Comparison of ENCODE assay signal across 8 cellular contexts in genomic region chr7:92588561-92588960, GRCh38. TPM values are rescaled to one million over a fixed set of nuclear protein-coding genes. Genes with fewer than 3 reads are reported as not detected.
DNase-seq lines count a peak whose midpoint lies in the region; ATAC-seq and TF ChIP-seq lines count a peak whose summit lies in the region.

No MANE protein-coding gene starts in this region.

- H3K9ac ChIP-seq in PC-3 (ENCODE audit: low read length) = peak overlapping the region; percentile 98

- H3K36me3 ChIP-seq in GM23338 (ENCODE audit: insufficient read depth) (no peaks in the 10 kb centered on the region), PC-3 (ENCODE audit: low read depth, low read length) (peaks cover 14% of the 10 kb centered on the region)

- peaks cover 17% of the 10 kb centered on the region for H4K20me1 ChIP-seq in GM23338 (replicated peaks; ENCODE audit: insufficient read depth)
- peaks cover 57% of the 10 kb centered on the region for H4K20me1 ChIP-seq in PC-3 (ENCODE audit: low read length)

- H2AFZ ChIP-seq in GM23338 = no peak overlapping the region
- H2AFZ ChIP-seq in PC-3 (ENCODE audit: low read length) = no peak overlapping the region

- H3K79me2 ChIP-seq in GM23338 (replicated peaks; ENCODE audit: insufficient read depth) (peaks cover 62% of the 10 kb centered on the region), PC-3 (ENCODE audit: low read length) (peaks cover 66% of the 10 kb centered on the region)

- intact Hi-C loops in PC-3 (cut with micrococcal nuclease) = no loop called here
- intact Hi-C loops in dendritic cell treated with granulocyte-macrophage colony-stimulating factor and Interleukin-4, amounts not matched to agents 40 ng/mL and 50 ng/mL, for 4 days (cut with micrococcal nuclease) = loop anchor here (5.0 kb wide), 1 partner anchor 341 kb away; the partner anchor contains the start of genes ANKIB1 and KRIT1
- intact Hi-C loops in left ventricle myocardium superior (cut with micrococcal nuclease) = no loop called here

- ATAC-seq in GM23338 (no peak), PC-3 (no peak), GM19035 (IDR thresholded peaks at IDR 0.05; ENCODE audit: unreplicated experiment) (no peak), GM19023 (IDR thresholded peaks at IDR 0.05; ENCODE audit: unreplicated experiment) (no peak), left ventricle myocardium superior (no peak)

- no peaks in the 10 kb centered on the region for H3K9me3 ChIP-seq in PC-3 (ENCODE audit: low read length)

- peaks cover 15% of the 10 kb centered on the region for H3K36me3 Mint-ChIP-seq in GM23338 (ENCODE audit: low read depth)
- peaks cover 16% of the 10 kb centered on the region for H3K36me3 Mint-ChIP-seq in dendritic cell treated with granulocyte-macrophage colony-stimulating factor and Interleukin-4, amounts not matched to agents 40 ng/mL and 50 ng/mL, for 4 days (ENCODE audit: low read depth)
- no peaks in the 10 kb centered on the region for H3K36me3 Mint-ChIP-seq in progenitor cell of endocrine pancreas (ENCODE audit: insufficient read depth)

- H3K4me3 ChIP-seq in GM23338 = peak overlapping the region; percentile 94
- peak overlapping the region; percentile 98 for H3K4me3 ChIP-seq in PC-3 (ENCODE audit: low read length)

- BruUV-seq in PC-3 (replicated peaks; lab: Mats Ljungman, UMichigan) = no TSS peak

- H3K4me1 Mint-ChIP-seq in GM23338 (peaks cover 13% of the 10 kb centered on the region), progenitor cell of endocrine pancreas (ENCODE audit: low read depth) (peaks cover 14% of the 10 kb centered on the region)
- peaks cover 29% of the 10 kb centered on the region for H3K4me1 Mint-ChIP-seq in dendritic cell treated with granulocyte-macrophage colony-stimulating factor and Interleukin-4, amounts not matched to agents 40 ng/mL and 50 ng/mL, for 4 days (ENCODE audit: low read depth)

- H3K4me2 ChIP-seq in GM23338 (peak overlapping the region; percentile 94), PC-3 (ENCODE audit: low read length) (peak overlapping the region; percentile 89)

- no peaks in the 10 kb centered on the region; the same call in 1 of the 2 replicates for H3F3A ChIP-seq in GM23338 (replicated peaks; ENCODE audit: low read depth)
- no peaks in the 10 kb centered on the region for H3F3A ChIP-seq in PC-3 (ENCODE audit: low read length, unreplicated experiment)

- CTCF ChIA-PET in PC-3 (lab: Charles Lee) = interaction anchor here (1.0 kb wide), 1 partner anchor 22 kb away, joined by 3 read pairs; no protein-coding TSS in a partner anchor

- H3K27me3 ChIP-seq in GM23338 (ENCODE audit: insufficient read depth) (peaks cover 23% of the 10 kb centered on the region), PC-3 (ENCODE audit: low read length) (no peaks in the 10 kb centered on the region)

- H3K27me3 Mint-ChIP-seq in GM23338 (ENCODE audit: insufficient read depth, low read depth, poor library complexity) (peaks cover 11% of the 10 kb centered on the region), progenitor cell of endocrine pancreas (peaks cover 23% of the 10 kb centered on the region)
- peaks cover 10% of the 10 kb centered on the region for H3K27me3 Mint-ChIP-seq in dendritic cell treated with granulocyte-macrophage colony-stimulating factor and Interleukin-4, amounts not matched to agents 40 ng/mL and 50 ng/mL, for 4 days

- no peak overlapping the region for H3K27ac ChIP-seq in GM23338 (ENCODE audit: low read depth)
- no peak overlapping the region for H3K27ac ChIP-seq in PC-3 (ENCODE audit: low read length)

- H3K9me2 ChIP-seq in GM23338 (ENCODE audit: insufficient read depth) = no peaks in the 10 kb centered on the region
- H3K9me2 ChIP-seq in PC-3 (replicated peaks; ENCODE audit: low read length) = no peaks in the 10 kb centered on the region

- H3K4me1 ChIP-seq in GM23338 (ENCODE audit: insufficient read depth) (peaks cover 9% of the 10 kb centered on the region; the same call in 1 of the 2 replicates), PC-3 (ENCODE audit: insufficient read depth, low read length) (peaks cover 19% of the 10 kb centered on the region)

- DNase-seq in GM23338 (ENCODE audit: low spot score) (peak; percentile 31), PC-3 (no peak), progenitor cell of endocrine pancreas (ENCODE audit: low spot score, unreplicated experiment) (no peak), left ventricle myocardium superior (no peak), T-helper 9 cell (no peak)

- H3K4me3 Mint-ChIP-seq in GM23338 (peak overlapping the region; percentile 82), progenitor cell of endocrine pancreas (ENCODE audit: low read depth) (peak overlapping the region; percentile 95)
- peak overlapping the region; percentile 18 for H3K4me3 Mint-ChIP-seq in dendritic cell treated with granulocyte-macrophage colony-stimulating factor and Interleukin-4, amounts not matched to agents 40 ng/mL and 50 ng/mL, for 4 days

- H3K9me3 Mint-ChIP-seq in GM23338 = no peaks in the 10 kb centered on the region
- H3K9me3 Mint-ChIP-seq in dendritic cell treated with granulocyte-macrophage colony-stimulating factor and Interleukin-4, amounts not matched to agents 40 ng/mL and 50 ng/mL, for 4 days = no peaks in the 10 kb centered on the region
- H3K9me3 Mint-ChIP-seq in progenitor cell of endocrine pancreas (ENCODE audit: low read depth) = no peaks in the 10 kb centered on the region

- no peak for TF ChIP-seq CTCF in GM23338 (conservative IDR thresholded peaks at IDR 0.05; ENCODE audit: low read depth in 2 of 2)
- no peak for TF ChIP-seq CTCF in PC-3 (conservative IDR thresholded peaks at IDR 0.05; ENCODE audit: low read depth, low read length)
- no peak for TF ChIP-seq CTCF in progenitor cell of endocrine pancreas (IDR thresholded peaks at IDR 0.05; ENCODE audit: unreplicated experiment)

- H3K27ac Mint-ChIP-seq in GM23338 = no peak overlapping the region
- no peak overlapping the region for H3K27ac Mint-ChIP-seq in dendritic cell treated with granulocyte-macrophage colony-stimulating factor and Interleukin-4, amounts not matched to agents 40 ng/mL and 50 ng/mL, for 4 days
- peak overlapping the region; percentile 70 for H3K27ac Mint-ChIP-seq in progenitor cell of endocrine pancreas

- POLR2A ChIA-PET in PC-3 (lab: Charles Lee; ENCODE audit: unreplicated experiment) = no interaction called here

TF ChIP-seq in GM23338, 12 proteins besides CTCF, POLR2A, EP300 and RAD21 (continues in another document):
- TF ChIP-seq REST (IDR thresholded peaks at IDR 0.05; ENCODE audit: unreplicated experiment) (no peak), JUNB (IDR thresholded peaks at IDR 0.05; ENCODE audit: unreplicated experiment) (no peak), ZNF331 (CRISPR knock-in tag; IDR thresholded peaks at IDR 0.05; ENCODE audit: low read depth) (no peak)

RNA-seq across cellular contexts. Expression of gene FAM133B, which starts 1.6 kb away (rescaled TPM):
- 36.9 and 38.4 TPM in 2 replicates for total RNA-seq in GM23338 (2014; rRNA removed; shearing (Covaris generic))
- 180 and 183 TPM in 2 replicates for polyA plus RNA-seq in GM23338 (2016; fragmentation: Nextera tagmentation; extraction: Ambion mirVana)
- 22.6 and 25.9 TPM in 2 replicates for total RNA-seq in PC-3 (2014; rRNA removed)
- 37.8 and 38.9 TPM in 2 replicates for total RNA-seq in progenitor cell of endocrine pancreas
- total RNA-seq in left ventricle myocardium superior = 14.8 TPM

RNA-seq across cellular contexts. Expression of gene RBM48, which starts 60.0 kb away (rescaled TPM):
- 8.8 and 9.8 TPM in 2 replicates for total RNA-seq in GM23338 (2014; rRNA removed; shearing (Covaris generic))
- 9.8 and 11.1 TPM in 2 replicates for polyA plus RNA-seq in GM23338 (2016; fragmentation: Nextera tagmentation; extraction: Ambion mirVana)
- total RNA-seq in PC-3 (2014; rRNA removed) (5.7 and 8.2 TPM in 2 replicates), progenitor cell of endocrine pancreas (14.8 and 16.7 TPM in 2 replicates), left ventricle myocardium superior (14.4 TPM)

Comparison
In these comparisons a context has a peak if more than half of its experiments do, and no peak if none do; other contexts are left out.
1. H3K4me3 Mint-ChIP-seq: peak in every context shown above with its lines; median percentile 95 in progenitor cell of endocrine pancreas; 82 in GM23338; 18 in dendritic cell treated with granulocyte-macrophage colony-stimulating factor and Interleukin-4, amounts not matched to agents 40 ng/mL and 50 ng/mL, for 4 days.